ENCODE assay signal across 33 cellular contexts in the genomic region with DNA sequence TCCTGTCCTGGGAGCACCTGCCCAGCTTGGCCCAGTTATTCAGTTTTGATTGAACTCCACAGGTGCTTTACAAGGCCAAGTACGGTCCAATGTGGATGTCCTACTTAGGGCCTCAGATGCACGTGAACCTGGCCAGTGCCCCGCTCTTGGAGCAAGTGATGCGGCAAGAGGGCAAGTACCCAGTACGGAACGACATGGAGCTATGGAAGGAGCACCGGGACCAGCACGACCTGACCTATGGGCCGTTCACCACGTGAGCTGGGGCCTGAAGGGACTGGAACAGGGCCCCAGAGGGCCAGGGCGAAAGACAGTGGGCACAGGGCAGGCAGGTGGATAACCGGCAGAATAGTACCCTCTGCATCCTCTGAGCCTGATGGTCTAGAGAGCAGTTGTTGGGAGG. TPM values are rescaled to one million over a fixed set of nuclear protein-coding genes. Genes with fewer than 3 reads are reported as not detected.
"Had no signal": no experiment of that assay in that cellular context is flagged by ENCODE, and none has a peak within 500 bp of the region (broad histone marks: within the 10 kb centered on the region; RNA-seq: fewer than 3 reads in every experiment).

No MANE protein-coding gene starts in this region.

- H3K27me3 ChIP-seq: left lung, neural progenitor cell, pancreas, stomach, testis, thyroid gland, transverse colon, upper lobe of left lung, vagina had no signal

- FAIRE-seq: islet of Langerhans, kidney, pancreas had no signal

- ATAC-seq: left colon; left lung; lower lobe of right lung; natural killer cell; pancreas; sciatic nerve; stimulated activated naive B cell treated with anti-CD40 and anti-IgM and Interleukin-4, amounts not matched to agents 10 μg/mL and 1 μg/mL and 100 μg/mL, for 72 hours; stimulated activated naive CD8-positive, alpha-beta T cell treated with anti-CD3 and anti-CD28 coated beads, Interleukin-15, Interleukin-2, amounts not matched to agents 100 U/mL and 50 U/mL, for 24 hours had no signal

- H3K4me3 ChIP-seq: left lung, lower lobe of right lung, neural progenitor cell, pancreas, prostate gland, skin epidermis, stomach, testis, thyroid gland, transverse colon, upper lobe of left lung, vagina had no signal

- H3K4me2 ChIP-seq: neural progenitor cell had no signal

- H3K9ac ChIP-seq: neural progenitor cell had no signal

- H3K36me3 ChIP-seq: neural progenitor cell, thyroid gland had no signal

- DNase-seq: hypothalamus; immature natural killer cell; kidney; left colon; left lung; lower lobe of right lung; mammary epithelial cell; mesendoderm; naive B cell; natural killer cell; nephron progenitor cell; pancreas; stimulated activated CD4-positive, alpha-beta T cell treated with anti-CD3 and anti-CD28 coated beads, Interleukin-12 subunit alpha, Interleukin-12 subunit beta, amount 100 ng/mL, for 4 hours; stimulated activated CD4-positive, alpha-beta T cell treated with anti-CD3 and anti-CD28 coated beads, Interleukin-15, amount 100 ng/mL, for 24 hours; stimulated activated CD4-positive, alpha-beta T cell treated with anti-CD3 and anti-CD28 coated beads, Interleukin-2, amount 100 ng/mL, for 24 hours; stimulated activated CD4-positive, alpha-beta T cell treated with anti-CD3 and anti-CD28 coated beads, Interleukin-4, amount 100 ng/mL, for 1 hour; stimulated activated naive B cell treated with anti-CD40 and anti-IgM and Interleukin-4, amounts not matched to agents 10 μg/mL and 1 μg/mL and 100 μg/mL, for 72 hours; stimulated activated naive CD8-positive, alpha-beta T cell treated with anti-CD3 and anti-CD28 coated beads, Interleukin-15, Interleukin-2, amounts not matched to agents 100 U/mL and 50 U/mL, for 24 hours; stomach; testis; thyroid gland; transverse colon had no signal

- H2AFZ ChIP-seq: neural progenitor cell had no signal

- H3K9me3 ChIP-seq: lower lobe of right lung, pancreas, prostate gland, stomach, testis, thyroid gland, transverse colon had no signal

- H3K27ac ChIP-seq: left lung, lower lobe of right lung, neural progenitor cell, pancreas, prostate gland, skin epidermis, stomach, testis, thyroid gland, transverse colon, vagina had no signal

- H3K4me1 ChIP-seq: pancreas, prostate gland had no signal

RNA-seq across cellular contexts. Expression of a gene that starts 22.1 kb away (rescaled TPM):
- total RNA-seq: kidney, left colon, left lung, liver, lower lobe of right lung, mammary epithelial cell, mononuclear cell, natural killer cell, omental fat pad, pancreas, stomach, thyroid gland, transverse colon, upper lobe of left lung, vagina had no signal
- polyA plus RNA-seq: immature natural killer cell, mammary epithelial cell, pancreas, stomach, urinary bladder had no signal

RNA-seq across cellular contexts. Expression of a gene that starts 50.1 kb away (rescaled TPM):
- total RNA-seq: left lung, mammary epithelial cell, mononuclear cell, natural killer cell had no signal
- polyA plus RNA-seq: mammary epithelial cell had no signal
